11 cellular contexts compared by ENCODE assay signal in the genomic region with DNA sequence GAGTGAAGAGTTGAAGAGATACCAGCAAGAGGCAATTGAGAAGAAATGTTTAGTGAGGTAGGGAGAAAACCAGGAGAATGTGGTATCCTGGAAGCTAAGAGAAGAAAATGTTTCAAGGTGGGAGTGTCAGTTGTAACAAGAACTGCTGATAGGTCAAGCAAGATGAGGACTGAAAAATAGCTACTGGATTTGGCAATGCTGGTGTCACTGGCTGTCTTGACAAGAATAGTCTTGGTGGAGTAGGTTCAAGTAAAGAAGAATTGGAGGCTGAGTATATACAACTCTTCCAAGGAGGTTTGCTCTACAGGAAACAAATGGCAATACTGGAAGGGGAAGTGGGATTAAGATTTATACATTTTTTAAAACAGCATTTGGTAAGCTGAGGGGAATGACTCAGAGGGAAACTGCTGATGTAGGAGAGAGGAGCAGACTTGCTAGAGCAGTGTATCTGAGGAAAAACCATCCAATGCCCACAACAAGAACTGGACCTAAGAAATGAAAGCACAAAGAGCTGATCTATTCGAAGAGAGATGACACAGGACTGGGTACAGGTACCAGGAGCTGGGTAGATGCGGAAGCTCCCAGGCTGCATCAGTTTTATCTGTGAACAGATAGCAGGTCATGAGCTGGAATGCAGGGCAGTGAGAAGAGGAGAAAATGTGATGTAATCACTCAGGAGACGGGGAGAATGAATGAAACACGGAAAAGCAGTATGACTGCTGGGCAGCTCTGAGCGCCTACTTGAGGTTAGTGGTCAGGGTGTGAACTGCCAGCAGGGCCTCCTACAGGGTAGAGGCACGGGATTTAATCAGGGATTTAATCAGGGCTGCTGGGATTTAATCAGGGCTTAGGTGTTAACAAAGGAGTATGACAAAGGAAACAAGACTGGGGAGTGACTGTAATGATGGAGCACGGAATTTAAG. TPM values are rescaled to one million over a fixed set of nuclear protein-coding genes. Genes with fewer than 3 reads are reported as not detected.
DNase-seq lines count a peak whose midpoint lies in the region; ATAC-seq and TF ChIP-seq lines count a peak whose summit lies in the region.
"Had no signal": no experiment of that assay in that cellular context is flagged by ENCODE, and none has a peak within 500 bp of the region (broad histone marks: within the 10 kb centered on the region; RNA-seq: fewer than 3 reads in every experiment).

No MANE protein-coding gene starts in this region.

- CTCF ChIA-PET in activated CD8-positive, alpha-beta memory T cell treated with anti-CD3 and anti-CD28 coated beads, Interleukin-2, amount 10 ng/mL, durations not matched to agents 7 days and 5 days (lab: Charles Lee) = no interaction called here

- no peak for TF ChIP-seq CTCF in VCaP (conservative IDR thresholded peaks at IDR 0.05)
- TF ChIP-seq CTCF in right atrium auricular region (IDR thresholded peaks at IDR 0.05) = peak in 1 of 2 donors; percentile 21

- no peak for DNase-seq in activated CD8-positive, alpha-beta memory T cell treated with anti-CD3 and anti-CD28 coated beads, Interleukin-2, amount 10 ng/mL, durations not matched to agents 7 days and 5 days
- DNase-seq in activated CD8-positive, alpha-beta memory T cell treated with anti-CD3 and anti-CD28 coated beads, Interleukin-2, amount 50 U/mL, for 48 hours = no peak
- DNase-seq in right atrium auricular region (ENCODE audit: low spot score) (no peak), substantia nigra (lab: John Stamatoyannopoulos, UW) (peak in 2 of 49 donors; percentile 8 to 9), islet precursor cell (no peak)

- H3K9me3 ChIP-seq in right atrium auricular region = no peaks in the 10 kb centered on the region

- ATAC-seq in activated CD8-positive, alpha-beta memory T cell treated with anti-CD3 and anti-CD28 coated beads, Interleukin-2, amount 10 ng/mL, durations not matched to agents 7 days and 5 days = peak; percentile 64
- ATAC-seq in HG03457 (IDR thresholded peaks at IDR 0.05; ENCODE audit: unreplicated experiment) (no peak), HG03039 (IDR thresholded peaks at IDR 0.05; ENCODE audit: unreplicated experiment) (no peak)

- H3K27ac Mint-ChIP-seq in activated CD8-positive, alpha-beta memory T cell treated with anti-CD3 and anti-CD28 coated beads, Interleukin-2, amount 10 ng/mL, durations not matched to agents 7 days and 5 days = no peak overlapping the region

- peaks cover 37% of the 10 kb centered on the region for H3K36me3 Mint-ChIP-seq in activated CD8-positive, alpha-beta memory T cell treated with anti-CD3 and anti-CD28 coated beads, Interleukin-2, amount 10 ng/mL, durations not matched to agents 7 days and 5 days

- no peak overlapping the region for H3K4me3 Mint-ChIP-seq in activated CD8-positive, alpha-beta memory T cell treated with anti-CD3 and anti-CD28 coated beads, Interleukin-2, amount 10 ng/mL, durations not matched to agents 7 days and 5 days

- no peaks in the 10 kb centered on the region for H3K27me3 Mint-ChIP-seq in activated CD8-positive, alpha-beta memory T cell treated with anti-CD3 and anti-CD28 coated beads, Interleukin-2, amount 10 ng/mL, durations not matched to agents 7 days and 5 days

- H3K27ac ChIP-seq in VCaP = peak overlapping the region; percentile 72
- H3K27ac ChIP-seq in right atrium auricular region = peak overlapping the region; percentile 20 to 35
- H3K27ac ChIP-seq in substantia nigra (ENCODE audit: low read depth, low read length, poor library complexity, severe bottlenecking) = peak overlapping the region; percentile 93
- H3K27ac ChIP-seq: C4-2B had no signal

- no peak overlapping the region for H3K4me3 ChIP-seq in right atrium auricular region

- H3K27me3 ChIP-seq in right atrium auricular region = no peaks in the 10 kb centered on the region

- no peaks in the 10 kb centered on the region for H3K4me1 Mint-ChIP-seq in activated CD8-positive, alpha-beta memory T cell treated with anti-CD3 and anti-CD28 coated beads, Interleukin-2, amount 10 ng/mL, durations not matched to agents 7 days and 5 days

- peaks cover 67% of the 10 kb centered on the region for H3K36me3 ChIP-seq in right atrium auricular region

- H3K9me3 Mint-ChIP-seq in activated CD8-positive, alpha-beta memory T cell treated with anti-CD3 and anti-CD28 coated beads, Interleukin-2, amount 10 ng/mL, durations not matched to agents 7 days and 5 days (ENCODE audit: low read depth) = no peaks in the 10 kb centered on the region

- H3K4me1 ChIP-seq in right atrium auricular region = peaks cover 0 to 10% of the 10 kb centered on the region in 2 donors

RNA-seq across cellular contexts. Expression of a gene that starts 34.5 kb away (rescaled TPM):
- total RNA-seq in activated CD8-positive, alpha-beta memory T cell treated with anti-CD3 and anti-CD28 coated beads, Interleukin-2, amount 10 ng/mL, durations not matched to agents 7 days and 5 days = not detected
- not detected for total RNA-seq in right atrium auricular region
- total RNA-seq: chondrocyte, renal cortical epithelial cell had no signal

RNA-seq across cellular contexts. Expression of a gene that starts 40.0 kb away (rescaled TPM):
- 100 to 1,000 TPM in 1 of 2 experiments, 10 to 100 TPM in 1; 85.8 to 111 TPM for total RNA-seq in activated CD8-positive, alpha-beta memory T cell treated with anti-CD3 and anti-CD28 coated beads, Interleukin-2, amount 10 ng/mL, durations not matched to agents 7 days and 5 days
- 10 to 100 TPM; 88.6 TPM for total RNA-seq in right atrium auricular region

RNA-seq across cellular contexts. Expression of a gene that starts 40.4 kb away (rescaled TPM):
- 10 to 100 TPM; 31.1 to 36.4 TPM for total RNA-seq in activated CD8-positive, alpha-beta memory T cell treated with anti-CD3 and anti-CD28 coated beads, Interleukin-2, amount 10 ng/mL, durations not matched to agents 7 days and 5 days
- 10 to 100 TPM; 13.5 to 16.5 TPM for total RNA-seq in right atrium auricular region

Comparison
In these comparisons a context has a peak if more than half of its experiments do, and no peak if none do; other contexts are left out.
1. H3K27ac ChIP-seq: peak in every context shown above with its lines; median percentile 93 in substantia nigra; 72 in VCaP; 28 in right atrium auricular region.